23 cellular contexts compared by ENCODE assay signal in the genomic region with DNA sequence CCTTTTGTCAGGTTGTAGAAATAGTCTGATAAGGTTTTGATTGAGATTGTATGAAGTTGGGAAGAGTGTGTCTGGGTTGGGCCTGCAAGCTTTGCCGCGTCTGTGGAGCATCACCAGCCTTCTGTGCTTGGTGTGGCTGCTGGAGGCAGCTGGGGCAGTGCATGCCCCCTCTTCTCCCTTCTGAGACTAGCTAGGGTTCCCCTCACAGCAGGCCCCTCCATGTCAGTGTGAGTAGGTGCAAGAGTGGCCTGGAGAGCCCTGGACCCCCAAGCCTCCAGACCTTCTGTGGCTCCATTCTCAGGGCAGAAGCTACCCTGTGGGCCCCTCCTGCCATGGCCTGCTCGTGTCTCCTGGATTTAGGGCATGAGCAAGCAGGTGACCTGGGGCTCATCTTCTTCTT.
DNase-seq lines count a peak whose midpoint lies in the region; ATAC-seq and TF ChIP-seq lines count a peak whose summit lies in the region.
"Had no signal": no experiment of that assay in that cellular context is flagged by ENCODE, and none has a peak within 500 bp of the region (broad histone marks: within the 10 kb centered on the region; RNA-seq: fewer than 3 reads in every experiment).

No MANE protein-coding gene starts in this region.

- H3K9me3 ChIP-seq in iPS-20b (ENCODE audit: insufficient read depth, low read depth, low read length): no peaks in the 10 kb centered on the region
- H3K9me3 ChIP-seq: A549 had no signal

- TF ChIP-seq CTCF in GM23338 (conservative IDR thresholded peaks at IDR 0.05; ENCODE audit: low read depth in 2 of 2) (no peak), type B pancreatic cell (conservative IDR thresholded peaks at IDR 0.05) (no peak)

- H3K27me3 Mint-ChIP-seq in GM23338 (ENCODE audit: insufficient read depth, low read depth, poor library complexity) (peaks cover 22% of the 10 kb centered on the region), type B pancreatic cell (peaks cover 2% of the 10 kb centered on the region)

- no peaks in the 10 kb centered on the region for H3K36me3 ChIP-seq in GM23338 (ENCODE audit: insufficient read depth)
- H3K36me3 ChIP-seq in iPS-20b (ENCODE audit: insufficient read depth, low read depth, low read length): no peaks in the 10 kb centered on the region
- H3K36me3 ChIP-seq: BE2C; BLaER1 treated with 17β-estradiol and CSF1 and Interleukin-3, amounts not matched to agents 10 nM and 100 nM had no signal

- H3K4me2 ChIP-seq in GM23338: no peak overlapping the region
- H3K4me2 ChIP-seq: A549; BLaER1 treated with 17β-estradiol and CSF1 and Interleukin-3, amounts not matched to agents 10 nM and 100 nM had no signal

- H2AFZ ChIP-seq in GM23338: no peak overlapping the region

- no peaks in the 10 kb centered on the region for H4K20me1 ChIP-seq in GM23338 (replicated peaks; ENCODE audit: insufficient read depth)
- H4K20me1 ChIP-seq: BLaER1 treated with 17β-estradiol and CSF1 and Interleukin-3, amounts not matched to agents 10 nM and 100 nM had no signal

- H3K27ac Mint-ChIP-seq in GM23338 (0 out of 2 replicates have a peak overlapping the region, but pooled peaks have one; percentile 58), type B pancreatic cell (no peak overlapping the region)
- H3K27ac Mint-ChIP-seq: CD14-positive monocyte; CD4-positive, alpha-beta T cell had no signal

- peaks cover 46% of the 10 kb centered on the region for H3K4me1 Mint-ChIP-seq in GM23338
- no peaks in the 10 kb centered on the region for H3K4me1 Mint-ChIP-seq in type B pancreatic cell (ENCODE audit: unreplicated experiment)
- H3K4me1 Mint-ChIP-seq: CD14-positive monocyte had no signal

- no peak overlapping the region for H3K4me3 ChIP-seq in GM23338
- H3K4me3 ChIP-seq in iPS-20b (ENCODE audit: low read length): peak overlapping the region; percentile 15; the same call in 1 of the 2 replicates
- H3K4me3 ChIP-seq: A549; BLaER1 treated with 17β-estradiol and CSF1 and Interleukin-3, amounts not matched to agents 10 nM and 100 nM had no signal

- H3K9me3 Mint-ChIP-seq in GM23338 (peaks cover 7% of the 10 kb centered on the region; the same call in 2 of the 3 replicates), type B pancreatic cell (no peaks in the 10 kb centered on the region)

- H3K27ac ChIP-seq in GM23338 (ENCODE audit: low read depth) (no peak overlapping the region), iPS-20b (ENCODE audit: low read length) (no peak overlapping the region)
- H3K27ac ChIP-seq: A549; BLaER1 treated with 17β-estradiol and CSF1 and Interleukin-3, amounts not matched to agents 10 nM and 100 nM had no signal

- no peaks in the 10 kb centered on the region for H3K4me1 ChIP-seq in GM23338 (ENCODE audit: insufficient read depth)
- peaks cover 32% of the 10 kb centered on the region for H3K4me1 ChIP-seq in iPS-20b (ENCODE audit: insufficient read depth, low read length)
- H3K4me1 ChIP-seq: A549; BE2C; BLaER1 treated with 17β-estradiol and CSF1 and Interleukin-3, amounts not matched to agents 10 nM and 100 nM had no signal

- H3F3A ChIP-seq in GM23338 (replicated peaks; ENCODE audit: low read depth): no peaks in the 10 kb centered on the region

- ATAC-seq in GM23338: no peak
- ATAC-seq: A549, HCT116 had no signal

- H3K4me3 Mint-ChIP-seq in GM23338: no peak overlapping the region; the same call in 2 of the 3 replicates
- no peak overlapping the region for H3K4me3 Mint-ChIP-seq in type B pancreatic cell
- H3K4me3 Mint-ChIP-seq: CD14-positive monocyte; CD4-positive, alpha-beta T cell had no signal

- H3K9ac ChIP-seq in iPS-20b (ENCODE audit: low read depth, low read length): no peak overlapping the region
- H3K9ac ChIP-seq: BLaER1 treated with 17β-estradiol and CSF1 and Interleukin-3, amounts not matched to agents 10 nM and 100 nM had no signal

- H3K36me3 Mint-ChIP-seq in GM23338 (ENCODE audit: low read depth) (0 out of 3 replicates have a peak, but pooled peaks cover 7% of the 10 kb centered on the region), type B pancreatic cell (no peaks in the 10 kb centered on the region)
- H3K36me3 Mint-ChIP-seq: CD14-positive monocyte had no signal

- H3K79me2 ChIP-seq in GM23338 (replicated peaks; ENCODE audit: insufficient read depth): no peaks in the 10 kb centered on the region

- H3K9me2 ChIP-seq in GM23338 (ENCODE audit: insufficient read depth): no peaks in the 10 kb centered on the region

- DNase-seq in GM23338 (ENCODE audit: low spot score): no peak
- DNase-seq in ecto neural progenitor cell (ENCODE audit: low spot score): peak; percentile 3
- DNase-seq in type B pancreatic cell (ENCODE audit: extremely low spot score, unreplicated experiment): peak; percentile 29
- no peak for DNase-seq in superior temporal gyrus (ENCODE audit: extremely low spot score)
- DNase-seq in medulla oblongata (ENCODE audit: extremely low spot score): no peak
- DNase-seq in NCI-H69 (lab: John Stamatoyannopoulos, UW): no peak
- DNase-seq: 8988T; ACHN; AML-193; BE2C; Calu3; CD4-positive, alpha-beta T cell; COR-L47; DMS53; DMS79 treated with DMSO at 0.1 percent for 48 hours; GF-D8; GOT3; H7 had no signal

- H3K27me3 ChIP-seq in GM23338 (ENCODE audit: insufficient read depth): no peaks in the 10 kb centered on the region
- H3K27me3 ChIP-seq in iPS-20b (ENCODE audit: insufficient read depth, low read length): 0 out of 2 replicates have a peak, but pooled peaks cover 13% of the 10 kb centered on the region
- H3K27me3 ChIP-seq: BE2C; BLaER1 treated with 17β-estradiol and CSF1 and Interleukin-3, amounts not matched to agents 10 nM and 100 nM had no signal

TF ChIP-seq in GM23338, 12 proteins besides CTCF, POLR2A, EP300 and RAD21 (continues in another document):
- TF ChIP-seq JUNB (IDR thresholded peaks at IDR 0.05; ENCODE audit: unreplicated experiment) (no peak), STAT1 (IDR thresholded peaks at IDR 0.05; ENCODE audit: unreplicated experiment) (no peak), NANOG (IDR thresholded peaks at IDR 0.05; ENCODE audit: borderline replicate concordance) (no peak), EZH2phosphoT487 (IDR thresholded peaks at IDR 0.05; ENCODE audit: unreplicated experiment) (no peak), EZH2 (IDR thresholded peaks at IDR 0.05; ENCODE audit: low read depth, unreplicated experiment) (no peak), CREB1 (CRISPR knock-in tag; IDR thresholded peaks at IDR 0.05; ENCODE audit: low read depth) (no peak), POLR2AphosphoS5 (IDR thresholded peaks at IDR 0.05; ENCODE audit: low read depth) (no peak), ZNF331 (CRISPR knock-in tag; IDR thresholded peaks at IDR 0.05; ENCODE audit: low read depth) (no peak), ZNF114 (CRISPR knock-in tag; IDR thresholded peaks at IDR 0.05) (no peak)
- TF ChIP-seq, protein P1, sequence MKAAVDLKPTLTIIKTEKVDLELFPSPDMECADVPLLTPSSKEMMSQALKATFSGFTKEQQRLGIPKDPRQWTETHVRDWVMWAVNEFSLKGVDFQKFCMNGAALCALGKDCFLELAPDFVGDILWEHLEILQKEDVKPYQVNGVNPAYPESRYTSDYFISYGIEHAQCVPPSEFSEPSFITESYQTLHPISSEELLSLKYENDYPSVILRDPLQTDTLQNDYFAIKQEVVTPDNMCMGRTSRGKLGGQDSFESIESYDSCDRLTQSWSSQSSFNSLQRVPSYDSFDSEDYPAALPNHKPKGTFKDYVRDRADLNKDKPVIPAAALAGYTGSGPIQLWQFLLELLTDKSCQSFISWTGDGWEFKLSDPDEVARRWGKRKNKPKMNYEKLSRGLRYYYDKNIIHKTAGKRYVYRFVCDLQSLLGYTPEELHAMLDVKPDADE (IDR thresholded peaks at IDR 0.05): no peak

Comparison
In these comparisons a context has a peak if more than half of its experiments do, and no peak if none do; other contexts are left out.
1. DNase-seq: peak in ecto neural progenitor cell (single experiment) and type B pancreatic cell (single experiment); none in GM23338 (single experiment), superior temporal gyrus (single experiment), medulla oblongata (single experiment) and NCI-H69 (single experiment).